ENCODE assay signal across 8 cellular contexts in genomic region chr6:116405147-116405546, GRCh38. TPM values are rescaled to one million over a fixed set of nuclear protein-coding genes. Genes with fewer than 3 reads are reported as not detected.
A peak's percentile ranks its signal among the peaks of the same experiment; 100 is the strongest.
DNase-seq lines count a peak whose midpoint lies in the region; ATAC-seq and TF ChIP-seq lines count a peak whose summit lies in the region.

No MANE protein-coding gene starts in this region.

- no peak overlapping the region for H3K23ac ChIP-seq in mesenchymal stem cell (ENCODE audit: low read length in 2 of 2)

- intact Hi-C loops in activated CD8-positive, alpha-beta T cell treated with anti-CD3 and anti-CD28 coated beads for 36 hours (cut with micrococcal nuclease) = no loop called here

- H3K27me3 ChIP-seq in Peyer's patch = no peaks in the 10 kb centered on the region
- no peaks in the 10 kb centered on the region for H3K27me3 ChIP-seq in mesenchymal stem cell (ENCODE audit: control insufficient read depth in 1 of 2, insufficient read depth in 1 of 2, low read length in 2 of 2)

- no peaks in the 10 kb centered on the region for H3K9me3 ChIP-seq in Peyer's patch
- H3K9me3 ChIP-seq in mesenchymal stem cell (ENCODE audit: control insufficient read depth, low read length) = no peaks in the 10 kb centered on the region

- POLR2A ChIA-PET in activated CD8-positive, alpha-beta T cell treated with anti-CD3 and anti-CD28 coated beads for 36 hours (lab: Charles Lee) = no interaction called here

- H3K27ac ChIP-seq in Peyer's patch (peak overlapping the region in 2 of 4 donors; percentile 28 to 71), mesenchymal stem cell (ENCODE audit: low read length, poor library complexity, severe bottlenecking) (peak overlapping the region; percentile 68)

- peak overlapping the region; percentile 83 for H3K9ac ChIP-seq in mesenchymal stem cell (ENCODE audit: low read length)

- H3K14ac ChIP-seq in mesenchymal stem cell (ENCODE audit: low read length in 2 of 2) = no peak overlapping the region

- H3K27ac Mint-ChIP-seq in activated CD8-positive, alpha-beta T cell treated with anti-CD3 and anti-CD28 coated beads for 36 hours = no peak overlapping the region

- no peak overlapping the region for H2BK15ac ChIP-seq in mesenchymal stem cell (ENCODE audit: low read depth, poor library complexity, severe bottlenecking)

- no peak overlapping the region for H2BK12ac ChIP-seq in mesenchymal stem cell (ENCODE audit: low read length in 2 of 2)

- peak in 2 of 3 donors; percentile 53 to 62 for DNase-seq in Peyer's patch
- DNase-seq in mesenchymal stem cell = no peak
- DNase-seq in cerebellum (ENCODE audit: low spot score) = no peak
- DNase-seq in NCI-H2227 (lab: John Stamatoyannopoulos, UW; ENCODE audit: unreplicated experiment) = no peak
- no peak for DNase-seq in activated CD8-positive, alpha-beta T cell treated with anti-CD3 and anti-CD28 coated beads for 36 hours
- no peak for DNase-seq in NCI-H345 treated with DMSO at 0.1 percent for 48 hours (lab: John Stamatoyannopoulos, UW; ENCODE audit: unreplicated experiment)

- H2BK120ac ChIP-seq in mesenchymal stem cell (ENCODE audit: low read depth, low read length) = no peak overlapping the region

- H3K36me3 ChIP-seq in Peyer's patch = no peaks in the 10 kb centered on the region
- H3K36me3 ChIP-seq in mesenchymal stem cell (ENCODE audit: control insufficient read depth in 1 of 2, insufficient read depth in 2 of 2, low read depth in 1 of 2, low read length in 2 of 2) = peaks cover 3 to 7% of the 10 kb centered on the region in 2 experiments

- H3K4me1 ChIP-seq in Peyer's patch = peaks cover 0 to 5% (median 1%) of the 10 kb centered on the region in 4 donors
- H3K4me1 ChIP-seq in mesenchymal stem cell (ENCODE audit: control insufficient read depth, insufficient read depth, low read depth, low read length) = peaks cover 7% of the 10 kb centered on the region

- CTCF ChIA-PET in activated CD8-positive, alpha-beta T cell treated with anti-CD3 and anti-CD28 coated beads for 36 hours (lab: Charles Lee) = interaction anchor here (0.6 to 0.9 kb wide), 2 partner anchors 12 to 89 kb away, joined by 3 read pairs; no protein-coding TSS in a partner anchor

- no peak overlapping the region for H4K91ac ChIP-seq in mesenchymal stem cell (ENCODE audit: low read length)

- no peaks in the 10 kb centered on the region for H3K9me3 Mint-ChIP-seq in activated CD8-positive, alpha-beta T cell treated with anti-CD3 and anti-CD28 coated beads for 36 hours

- no peak overlapping the region for H2AFZ ChIP-seq in mesenchymal stem cell (ENCODE audit: low read depth, low read length)

- H3K27me3 Mint-ChIP-seq in activated CD8-positive, alpha-beta T cell treated with anti-CD3 and anti-CD28 coated beads for 36 hours = no peaks in the 10 kb centered on the region

- no peak overlapping the region for H3K4me2 ChIP-seq in mesenchymal stem cell (ENCODE audit: low read length, poor library complexity, severe bottlenecking)

- no peak overlapping the region for H3K4me3 Mint-ChIP-seq in activated CD8-positive, alpha-beta T cell treated with anti-CD3 and anti-CD28 coated beads for 36 hours

- no peak overlapping the region for H3K4me3 ChIP-seq in Peyer's patch
- peak overlapping the region in 1 of 2 experiments; percentile 73 for H3K4me3 ChIP-seq in mesenchymal stem cell (ENCODE audit: insufficient read depth in 1 of 2, low read depth in 1 of 2, low read length in 2 of 2)

- WGBS in mesenchymal stem cell = 70% methylated on average over 5 of the region's 5 CpGs

- H2BK5ac ChIP-seq in mesenchymal stem cell (ENCODE audit: low read depth, low read length, poor library complexity, severe bottlenecking) = no peak overlapping the region

- H4K8ac ChIP-seq in mesenchymal stem cell (ENCODE audit: low read length) = no peak overlapping the region

- H3K79me1 ChIP-seq in mesenchymal stem cell (replicated peaks; ENCODE audit: low read length, poor library complexity, severe bottlenecking) = peaks cover 19% of the 10 kb centered on the region

- ATAC-seq in GM18508 (IDR thresholded peaks at IDR 0.05; ENCODE audit: insufficient read depth, unreplicated experiment) (peak; percentile 51), HG02642 (IDR thresholded peaks at IDR 0.05; ENCODE audit: poor library complexity, unreplicated experiment) (peak; percentile 74)
- no peak for ATAC-seq in activated CD8-positive, alpha-beta T cell treated with anti-CD3 and anti-CD28 coated beads for 36 hours

- no peak overlapping the region for H3K4ac ChIP-seq in mesenchymal stem cell (ENCODE audit: low read depth in 1 of 2, low read length in 2 of 2)

- peak overlapping the region in 1 of 2 experiments; percentile 60 for H3K18ac ChIP-seq in mesenchymal stem cell (ENCODE audit: low read depth in 1 of 2, low read length in 2 of 2)

- TF ChIP-seq POLR2A in Peyer's patch (IDR thresholded peaks at IDR 0.05) = no peak

- no peak overlapping the region for H2AK5ac ChIP-seq in mesenchymal stem cell (ENCODE audit: low read length, severe bottlenecking)

- no peaks in the 10 kb centered on the region for H3K36me3 Mint-ChIP-seq in activated CD8-positive, alpha-beta T cell treated with anti-CD3 and anti-CD28 coated beads for 36 hours (ENCODE audit: low read depth)

- TF ChIP-seq CTCF in Peyer's patch (IDR thresholded peaks at IDR 0.05) = no peak
- no peak for TF ChIP-seq CTCF in activated CD8-positive, alpha-beta T cell treated with anti-CD3 and anti-CD28 coated beads for 36 hours (IDR thresholded peaks at IDR 0.05)

- H3K4me1 Mint-ChIP-seq in activated CD8-positive, alpha-beta T cell treated with anti-CD3 and anti-CD28 coated beads for 36 hours (ENCODE audit: low read depth) = peaks cover 4% of the 10 kb centered on the region

RNA-seq across cellular contexts. Expression of gene DSE, which starts 34.4 kb away (rescaled TPM):
- total RNA-seq in Peyer's patch = 10 to 100 TPM; 12.6 to 71.8 (median 16.2) TPM
- 32.5 TPM for polyA plus RNA-seq in mesenchymal stem cell (2013, experiment 1 of 2)
- 32.4 TPM for polyA plus RNA-seq in mesenchymal stem cell (2013, experiment 2 of 2)
- 41.1 TPM for total RNA-seq in cerebellum
- total RNA-seq in activated CD8-positive, alpha-beta T cell treated with anti-CD3 and anti-CD28 coated beads for 36 hours = 1 to 10 TPM; 5.3 to 5.4 TPM

RNA-seq across cellular contexts. Expression of gene CALHM6, which starts 56.0 kb away (rescaled TPM):
- total RNA-seq in Peyer's patch (10 to 100 TPM in 1 of 4 donors, 1 to 10 TPM in 1, not detected in 2; 2.0 to 14.0 TPM), cerebellum (2.8 TPM)
- polyA plus RNA-seq in mesenchymal stem cell (2013, experiment 1 of 2) = 1.9 TPM
- 1.3 TPM for polyA plus RNA-seq in mesenchymal stem cell (2013, experiment 2 of 2)
- total RNA-seq in activated CD8-positive, alpha-beta T cell treated with anti-CD3 and anti-CD28 coated beads for 36 hours = 10 to 100 TPM; 10.9 to 11.3 TPM

Comparison
In these comparisons a context has a peak if more than half of its experiments do, and no peak if none do; other contexts are left out.
1. DNase-seq: peak in Peyer's patch (2 of 3); none in mesenchymal stem cell (single experiment), cerebellum (single experiment), NCI-H2227 (single experiment), activated CD8-positive, alpha-beta T cell treated with anti-CD3 and anti-CD28 coated beads for 36 hours (single experiment) and NCI-H345 treated with DMSO at 0.1 percent for 48 hours (single experiment).